In genomic region chr7:158110034-158110590, GRCh38 we compare ENCODE assay signal across 2 cellular contexts.
TF ChIP-seq lines count a peak whose summit lies in the region.

No MANE protein-coding gene starts in this region.

TF ChIP-seq in H1, 55 proteins besides CTCF, POLR2A, EP300 and RAD21 (continued from another document):
- no peak for TF ChIP-seq EZH2 (IDR thresholded peaks at IDR 0.05; ENCODE audit: low read depth, low read length, severe bottlenecking)
- no peak for TF ChIP-seq ATF3 (IDR thresholded peaks at IDR 0.05; ENCODE audit: insufficient read depth, low read depth, low read length)
- TF ChIP-seq BRCA1 (IDR thresholded peaks at IDR 0.05; ENCODE audit: low read depth, low read length): no peak
- no peak for TF ChIP-seq TBP (IDR thresholded peaks at IDR 0.05; ENCODE audit: low read depth, low read length)
- no peak for TF ChIP-seq TEAD4 (IDR thresholded peaks at IDR 0.05; ENCODE audit: low read depth, low read length)
- TF ChIP-seq PHF8 (conservative IDR thresholded peaks at IDR 0.05; ENCODE audit: low read depth, low read length): no peak
- TF ChIP-seq ASH2L (IDR thresholded peaks at IDR 0.05; ENCODE audit: low read length): no peak
- TF ChIP-seq KDM1A (IDR thresholded peaks at IDR 0.05; ENCODE audit: borderline replicate concordance, low read length): no peak
- TF ChIP-seq MAX (IDR thresholded peaks at IDR 0.05): no peak
- no peak for TF ChIP-seq HDAC6 (IDR thresholded peaks at IDR 0.05; ENCODE audit: low read depth, low read length)
- TF ChIP-seq POU5F1 (IDR thresholded peaks at IDR 0.05; ENCODE audit: low read depth, low read length): no peak
- no peak for TF ChIP-seq E2F6 (IDR thresholded peaks at IDR 0.05)
- no peak for TF ChIP-seq KDM4A (IDR thresholded peaks at IDR 0.05; ENCODE audit: low read depth, low read length, severe bottlenecking)
- no peak for TF ChIP-seq SP1 (IDR thresholded peaks at IDR 0.05; ENCODE audit: low read depth, low read length)
TF ChIP-seq in H1: peak in this region for 0.

TF ChIP-seq in SK-N-SH treated with all-trans-retinoic acid at 6 μM for 48 hours, 23 proteins besides CTCF, POLR2A, EP300 and RAD21 (continued from another document):
- TF ChIP-seq PATZ1 (CRISPR knock-in tag; IDR thresholded peaks at IDR 0.05; ENCODE audit: borderline replicate concordance): no peak
- no peak for TF ChIP-seq ISL1 (CRISPR knock-in tag; IDR thresholded peaks at IDR 0.05)
- TF ChIP-seq ZFP3 (CRISPR knock-in tag; IDR thresholded peaks at IDR 0.05): no peak
- TF ChIP-seq PPARA (CRISPR knock-in tag; IDR thresholded peaks at IDR 0.05; ENCODE audit: borderline replicate concordance): no peak
- TF ChIP-seq OSR1 (CRISPR knock-in tag; IDR thresholded peaks at IDR 0.05): no peak
- TF ChIP-seq ZNF70 (CRISPR knock-in tag; IDR thresholded peaks at IDR 0.05): no peak
- no peak for TF ChIP-seq TSHZ2 (CRISPR knock-in tag; IDR thresholded peaks at IDR 0.05)
- no peak for TF ChIP-seq CREB5 (CRISPR knock-in tag; IDR thresholded peaks at IDR 0.05; ENCODE audit: low read depth)
- no peak for TF ChIP-seq ZFP30 (CRISPR knock-in tag; IDR thresholded peaks at IDR 0.05)
- TF ChIP-seq ESRRG (CRISPR knock-in tag; IDR thresholded peaks at IDR 0.05): no peak
- TF ChIP-seq RARB (CRISPR knock-in tag; IDR thresholded peaks at IDR 0.05): no peak
- no peak for TF ChIP-seq TOX (CRISPR knock-in tag; IDR thresholded peaks at IDR 0.05; ENCODE audit: borderline replicate concordance)
- no peak for TF ChIP-seq ZNF8 (CRISPR knock-in tag; IDR thresholded peaks at IDR 0.05)
- no peak for TF ChIP-seq POU6F1 (CRISPR knock-in tag; IDR thresholded peaks at IDR 0.05; ENCODE audit: borderline replicate concordance, low read depth)
- TF ChIP-seq ZC3H10 (CRISPR knock-in tag; IDR thresholded peaks at IDR 0.05): no peak
- TF ChIP-seq TCF4 (CRISPR knock-in tag; IDR thresholded peaks at IDR 0.05; ENCODE audit: borderline replicate concordance): no peak
- TF ChIP-seq CSRNP3 (CRISPR knock-in tag; IDR thresholded peaks at IDR 0.05): no peak
TF ChIP-seq in SK-N-SH treated with all-trans-retinoic acid at 6 μM for 48 hours: peak in this region for 0.
